In the genomic region with DNA sequence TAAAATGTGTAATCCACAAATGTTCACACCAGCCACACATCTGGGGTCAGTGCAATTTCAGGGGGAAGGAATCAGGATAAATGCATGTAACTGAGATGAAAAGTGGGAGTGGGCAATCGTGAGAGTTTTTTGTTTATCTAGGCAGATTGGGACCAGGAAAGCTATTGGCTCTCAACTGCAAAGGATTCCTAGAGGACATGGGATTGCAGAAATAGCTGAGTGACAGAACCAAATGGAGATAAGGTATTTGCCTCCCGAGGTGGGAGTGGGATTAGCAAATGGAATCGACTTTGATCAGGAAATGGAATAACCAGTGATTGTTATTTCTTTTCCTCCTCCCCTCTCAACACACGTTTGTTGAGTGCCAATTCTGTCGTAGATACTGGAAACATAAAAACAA, we compare ENCODE assay signal across 19 cellular contexts. TPM values are rescaled to one million over a fixed set of nuclear protein-coding genes. Genes with fewer than 3 reads are reported as not detected.
DNase-seq lines count a peak whose midpoint lies in the region; ATAC-seq, FAIRE-seq and TF ChIP-seq lines count a peak whose summit lies in the region.
"Had no signal": no experiment of that assay in that cellular context is flagged by ENCODE, and none has a peak within 500 bp of the region (broad histone marks: within the 10 kb centered on the region; RNA-seq: fewer than 3 reads in every experiment).

No MANE protein-coding gene starts in this region.

- in situ Hi-C loops in HepG2 (cut with HindIII; ENCODE audit: extremely low pct_ligation_motif_present, low pct_unique_long_range_greater_than_20kb), result no loop called here

- no peak for TF ChIP-seq EP300 in HepG2 (IDR thresholded peaks at IDR 0.05; ENCODE audit: low read depth in 2 of 2, low read length in 2 of 2)
- TF ChIP-seq EP300 in HepG2 (CRISPR knock-in tag; IDR thresholded peaks at IDR 0.05; ENCODE audit: borderline replicate concordance), result no peak

- H3K27me3 ChIP-seq in HepG2 (ENCODE audit: control insufficient read depth in 1 of 2, insufficient read depth in 2 of 2, low read length in 2 of 2) (no peaks in the 10 kb centered on the region), right lobe of liver (no peaks in the 10 kb centered on the region), hepatocyte (no peaks in the 10 kb centered on the region), neuronal stem cell (ENCODE audit: control insufficient read depth in 3 of 3, insufficient read depth in 3 of 3, low read depth in 1 of 3, low read length in 3 of 3) (no peaks in the 10 kb centered on the region)
- H3K27me3 ChIP-seq: BE2C had no signal

- H3K9ac ChIP-seq in HepG2 (ENCODE audit: insufficient read depth, low read depth, low read length) (peak overlapping the region; percentile 82), neuronal stem cell (ENCODE audit: low read depth, low read length, poor library complexity) (no peak overlapping the region)

- H3K14ac ChIP-seq in neuronal stem cell (ENCODE audit: low read length), result no peak overlapping the region

- 5% methylated on average over 5 of the region's 5 CpGs for WGBS in HepG2 (ENCODE audit: low lambda C conversion rate)
- 18% methylated on average over 5 of the region's 5 CpGs for WGBS in right lobe of liver (ENCODE audit: insufficient coverage, low coverage, low lambda C conversion rate, missing lambda C conversion rate)
- 47% methylated on average over 5 of the region's 5 CpGs for WGBS in hepatocyte (ENCODE audit: low lambda C conversion rate, missing lambda C conversion rate)
- WGBS in neuronal stem cell (ENCODE audit: extremely low coverage in 2 of 2, insufficient read length in 2 of 2, insufficient replicate concordance in 1 of 2), 2 donors, result no CpG with 5 or more reads among the region's 5 CpGs

- H2BK120ac ChIP-seq in neuronal stem cell (ENCODE audit: low read depth, low read length), result no peak overlapping the region

- H3K4me1 ChIP-seq in HepG2 (ENCODE audit: insufficient read depth, low read length), result peaks cover 48% of the 10 kb centered on the region
- H3K4me1 ChIP-seq in right lobe of liver, result peaks cover 0 to 13% (median 0%) of the 10 kb centered on the region in 4 donors
- H3K4me1 ChIP-seq in hepatocyte (ENCODE audit: insufficient read depth), result peaks cover 17% of the 10 kb centered on the region
- peaks cover 10 to 11% of the 10 kb centered on the region in 2 donors for H3K4me1 ChIP-seq in neuronal stem cell (ENCODE audit: control insufficient read depth in 2 of 2, insufficient read depth in 1 of 2, low read depth in 1 of 2, low read length in 2 of 2)
- H3K4me1 ChIP-seq: BE2C had no signal

- no peak overlapping the region for H4K8ac ChIP-seq in neuronal stem cell (ENCODE audit: low read depth, low read length)

- H3K9me3 ChIP-seq in HepG2 (ENCODE audit: low read length), result no peaks in the 10 kb centered on the region
- H3K9me3 ChIP-seq in right lobe of liver, result no peaks in the 10 kb centered on the region
- no peaks in the 10 kb centered on the region for H3K9me3 ChIP-seq in hepatocyte (ENCODE audit: low read depth)
- H3K9me3 ChIP-seq in neuronal stem cell (replicated peaks in 1 of 2; ENCODE audit: control insufficient read depth in 2 of 2, insufficient read depth in 1 of 2, low read depth in 1 of 2, low read length in 2 of 2), result no peaks in the 10 kb centered on the region
- H3K9me3 ChIP-seq: BE2C had no signal

- H3K36me3 ChIP-seq in HepG2 (replicated peaks in 1 of 2; ENCODE audit: control insufficient read depth in 1 of 2, insufficient read depth in 2 of 2, low read length in 2 of 2) (no peaks in the 10 kb centered on the region), right lobe of liver (no peaks in the 10 kb centered on the region), hepatocyte (replicated peaks; ENCODE audit: insufficient read depth, low read depth) (no peaks in the 10 kb centered on the region), neuronal stem cell (replicated peaks in 1 of 2; ENCODE audit: control insufficient read depth in 2 of 2, insufficient read depth in 2 of 2, low read length in 2 of 2) (no peaks in the 10 kb centered on the region)
- H3K36me3 ChIP-seq: BE2C had no signal

- no peak overlapping the region for H2AFZ ChIP-seq in HepG2 (ENCODE audit: low read length)
- H2AFZ ChIP-seq in hepatocyte, result no peak overlapping the region
- H2AFZ ChIP-seq in neuronal stem cell (ENCODE audit: low read length), result no peak overlapping the region

- intact Hi-C loops in HepG2 (cut with micrococcal nuclease; ENCODE audit: unreplicated experiment), result loop anchor here (5.0 kb wide), 3 partner anchors 33 to 87 kb away; a partner anchor contains a TSS
- intact Hi-C loops in right lobe of liver (cut with DNase I), result no loop called here

- no peak overlapping the region for H2BK15ac ChIP-seq in neuronal stem cell (ENCODE audit: low read length)

- H3K27ac ChIP-seq in HepG2 (ENCODE audit: extremely low read length, insufficient read depth, low read length) (peak overlapping the region; percentile 100), right lobe of liver (no peak overlapping the region), hepatocyte (peak overlapping the region; percentile 94), neuronal stem cell (replicated peaks; ENCODE audit: low read length) (peak overlapping the region; percentile 90)

- H4K20me1 ChIP-seq in HepG2 (ENCODE audit: insufficient read depth, low read length) (no peaks in the 10 kb centered on the region), hepatocyte (ENCODE audit: insufficient read depth, poor library complexity, severe bottlenecking) (no peaks in the 10 kb centered on the region)

- BruUV-seq in HepG2 (replicated peaks; lab: Mats Ljungman, UMichigan), result no TSS peak

- peak overlapping the region; percentile 49 to 62 (median 49); a peak in 5 of 6 replicates for H3K4me3 ChIP-seq in HepG2 (replicated peaks in 1 of 3; ENCODE audit: insufficient read depth in 1 of 3, low read depth in 2 of 3, low read length in 3 of 3)
- H3K4me3 ChIP-seq in right lobe of liver, result no peak overlapping the region
- H3K4me3 ChIP-seq in hepatocyte, result no peak overlapping the region
- H3K4me3 ChIP-seq in neuronal stem cell (ENCODE audit: low read length in 2 of 2), result no peak overlapping the region
- H3K4me3 ChIP-seq: GM12878 had no signal

- peak; percentile 52 for FAIRE-seq in HepG2 (lab: Jason Lieb, UNC)
- FAIRE-seq: GM12878, GM19239 had no signal

- DNase-seq in HepG2 (ENCODE audit: low spot score) (peak; percentile 71), right lobe of liver (no peak), hepatocyte (ENCODE audit: low spot score) (no peak), neuronal stem cell (ENCODE audit: low spot score) (no peak), NCI-H226 (no peak), NCI-H345 treated with DMSO at 0.1 percent for 48 hours (lab: John Stamatoyannopoulos, UW; ENCODE audit: unreplicated experiment) (no peak)
- DNase-seq: BE2C; CD4-positive, alpha-beta memory T cell; EL; KBM-7; NCI-H1694; NCI-H2081 treated with DMSO at 0.1 percent for 48 hours; NCI-H748 treated with DMSO at 0.1 percent for 48 hours; OCI-M1 had no signal

- CTCF ChIA-PET in HepG2 (lab: Yijun Ruan, JAX; ENCODE audit: low intra/inter-chr PET ratio, low total read pairs), result no interaction called here

- peak overlapping the region; percentile 82 for H3K4me2 ChIP-seq in HepG2 (ENCODE audit: low read depth, low read length)
- no peak overlapping the region for H3K4me2 ChIP-seq in hepatocyte
- H3K4me2 ChIP-seq in neuronal stem cell (ENCODE audit: insufficient read depth, low read length, poor library complexity, severe bottlenecking), result no peak overlapping the region

- H3K4ac ChIP-seq in neuronal stem cell (ENCODE audit: low read length), result no peak overlapping the region

- no peak overlapping the region for H2BK5ac ChIP-seq in neuronal stem cell (ENCODE audit: low read length)

- H3K9me2 ChIP-seq in hepatocyte (replicated peaks; ENCODE audit: insufficient read depth), result no peaks in the 10 kb centered on the region

- H2BK12ac ChIP-seq in neuronal stem cell (ENCODE audit: low read length), result no peak overlapping the region

- TF ChIP-seq RAD21 in HepG2 (CRISPR knock-in tag; IDR thresholded peaks at IDR 0.05), result no peak

- no peak overlapping the region for H2AK5ac ChIP-seq in neuronal stem cell (ENCODE audit: low read depth, low read length)

- no peak for TF ChIP-seq POLR2A in HepG2 (IDR thresholded peaks at IDR 0.05; ENCODE audit: insufficient read depth in 1 of 2, low read depth in 2 of 2, low read length in 2 of 2)
- TF ChIP-seq POLR2A in right lobe of liver (IDR thresholded peaks at IDR 0.05), result no peak

- no peak overlapping the region for H3K18ac ChIP-seq in neuronal stem cell (ENCODE audit: low read length)

- POLR2A ChIA-PET in HepG2 (lab: Yijun Ruan, JAX), result interaction anchor here (0.9 to 5.2 kb wide), 9 partner anchors 12 to 182 kb away, joined by 3 to 68 read pairs (median 25); a partner anchor contains a TSS

- ATAC-seq in HepG2 (peak; percentile 14), right lobe of liver (no peak), HG02759 (IDR thresholded peaks at IDR 0.05; ENCODE audit: unreplicated experiment) (no peak)
- ATAC-seq: GM12878 had no signal

- H3K79me1 ChIP-seq in neuronal stem cell (ENCODE audit: low read depth, low read length), result no peaks in the 10 kb centered on the region

- no peak overlapping the region for H3K23ac ChIP-seq in neuronal stem cell (ENCODE audit: low read depth, low read length, poor library complexity)

- H4K91ac ChIP-seq in neuronal stem cell (ENCODE audit: low read depth, low read length, poor library complexity), result no peak overlapping the region

- TF ChIP-seq CTCF in HepG2 (CRISPR knock-in tag; IDR thresholded peaks at IDR 0.05), result no peak
- no peak for TF ChIP-seq CTCF in right lobe of liver (IDR thresholded peaks at IDR 0.05)
- no peak for TF ChIP-seq CTCF in hepatocyte (IDR thresholded peaks at IDR 0.05; ENCODE audit: poor library complexity)

- no peaks in the 10 kb centered on the region for H3K79me2 ChIP-seq in HepG2 (ENCODE audit: insufficient read depth, low read length)
- H3K79me2 ChIP-seq in hepatocyte, result no peaks in the 10 kb centered on the region

RNA-seq across cellular contexts. Expression of a gene that starts 38.9 kb away (rescaled TPM):
- total RNA-seq in HepG2 (2016; rRNA removed; fragmentation: Illumina TruSeq; extraction: Trizol), result 47.8 and 111 TPM in 2 replicates
- 30.0 and 31.9 TPM in 2 replicates for total RNA-seq in HepG2 (2016; cell fraction: cytosol; rRNA removed; fragmentation: Illumina TruSeq; extraction: Trizol; ENCODE audit: low read depth)
- 43.6 and 115 TPM in 2 replicates for total RNA-seq in HepG2 (2016; cell fraction: insoluble cytoplasmic fraction; rRNA removed; fragmentation: Illumina TruSeq; extraction: Trizol)
- 50.9 and 52.8 TPM in 2 replicates for total RNA-seq in HepG2 (2016; cell fraction: membrane; rRNA removed; fragmentation: Illumina TruSeq; extraction: Trizol)
- 68.5 and 79.5 TPM in 2 replicates for total RNA-seq in HepG2 (2016; cell fraction: nucleus; rRNA removed; fragmentation: Illumina TruSeq; extraction: Trizol)
- 161 and 197 TPM in 2 replicates for polyA plus RNA-seq in HepG2 (2011; rRNA removed)
- polyA plus RNA-seq in HepG2 (2011; cell fraction: cytosol; rRNA removed), result 307 and 330 TPM in 2 replicates
- 86.1 and 111 TPM in 2 replicates for polyA plus RNA-seq in HepG2 (2011; cell fraction: nucleus; rRNA removed)
- polyA plus RNA-seq in HepG2 (2012), result 102 and 110 TPM in 2 replicates
- polyA plus RNA-seq in HepG2 (2016; cell fraction: cytosol; fragmentation: Illumina TruSeq; extraction: Trizol; ENCODE audit: low read depth), result 39.6 and 40.8 TPM in 2 replicates
- polyA plus RNA-seq in HepG2 (2016; cell fraction: insoluble cytoplasmic fraction; fragmentation: Illumina TruSeq; extraction: Trizol; ENCODE audit: low read depth), result 45.8 and 50.6 TPM in 2 replicates
- 50.7 and 51.5 TPM in 2 replicates for polyA plus RNA-seq in HepG2 (2016; cell fraction: membrane; fragmentation: Illumina TruSeq; extraction: Trizol; ENCODE audit: low read depth)
- polyA plus RNA-seq in HepG2 (2016; cell fraction: nucleus; fragmentation: Illumina TruSeq; extraction: Trizol; ENCODE audit: insufficient read depth, low read depth), result 115 and 127 TPM in 2 replicates
- 332 TPM in 1 of 2 replicates, not detected in the other for polyA minus RNA-seq in HepG2 (2011; rRNA and poly(A)+ RNA removed; ENCODE audit: low replicate concordance)
- 64.5 and 82.6 TPM in 2 replicates for polyA minus RNA-seq in HepG2 (2011; cell fraction: cytosol; rRNA and poly(A)+ RNA removed)
- 18.2 and 29.2 TPM in 2 replicates for polyA minus RNA-seq in HepG2 (2011; cell fraction: nucleus; rRNA and poly(A)+ RNA removed)
- 100 to 1,000 TPM; 120 to 329 (median 205) TPM for total RNA-seq in right lobe of liver
- total RNA-seq in hepatocyte, result 95.4 and 103 TPM in 2 replicates
- 82.6 and 98.2 TPM in 2 replicates for polyA plus RNA-seq in hepatocyte
- 0.01 TPM for polyA plus RNA-seq in neuronal stem cell (2013, experiment 1 of 2)
- not detected for polyA plus RNA-seq in neuronal stem cell (2013, experiment 2 of 2)
- total RNA-seq: A172; CD4-positive, alpha-beta memory T cell; GM12878; H4 had no signal
- polyA plus RNA-seq: CD4-positive, alpha-beta memory T cell; GM12878 had no signal

RNA-seq across cellular contexts. Expression of a gene that starts 39.5 kb away (rescaled TPM):
- total RNA-seq in HepG2 (2016; rRNA removed; fragmentation: Illumina TruSeq; extraction: Trizol) (0.04 TPM in 1 of 2 replicates, not detected in the other), right lobe of liver (under 1 TPM in 5 of 6 experiments, not detected in 1; 0.12 to 0.25 (median 0.14) TPM), hepatocyte (1.6 and 2.7 TPM in 2 replicates)
- total RNA-seq in HepG2 (2016; cell fraction: cytosol; rRNA removed; fragmentation: Illumina TruSeq; extraction: Trizol; ENCODE audit: low read depth), result not detected in 2 replicates
- total RNA-seq in HepG2 (2016; cell fraction: insoluble cytoplasmic fraction; rRNA removed; fragmentation: Illumina TruSeq; extraction: Trizol), result not detected in 2 replicates
- total RNA-seq in HepG2 (2016; cell fraction: membrane; rRNA removed; fragmentation: Illumina TruSeq; extraction: Trizol), result not detected in 2 replicates
- not detected in 2 replicates for total RNA-seq in HepG2 (2016; cell fraction: nucleus; rRNA removed; fragmentation: Illumina TruSeq; extraction: Trizol)
- polyA plus RNA-seq in HepG2 (2011; rRNA removed) (0.16 and 0.29 TPM in 2 replicates), hepatocyte (0.79 and 1.6 TPM in 2 replicates)
- polyA plus RNA-seq in HepG2 (2011; cell fraction: cytosol; rRNA removed), result 0.05 and 0.19 TPM in 2 replicates
- polyA plus RNA-seq in HepG2 (2011; cell fraction: nucleus; rRNA removed), result 1.1 and 1.7 TPM in 2 replicates
- 0.36 and 0.51 TPM in 2 replicates for polyA plus RNA-seq in HepG2 (2012)
- polyA plus RNA-seq in HepG2 (2016; cell fraction: cytosol; fragmentation: Illumina TruSeq; extraction: Trizol; ENCODE audit: low read depth), result not detected in 2 replicates
- polyA plus RNA-seq in HepG2 (2016; cell fraction: insoluble cytoplasmic fraction; fragmentation: Illumina TruSeq; extraction: Trizol; ENCODE audit: low read depth), result not detected in 2 replicates
- not detected in 2 replicates for polyA plus RNA-seq in HepG2 (2016; cell fraction: membrane; fragmentation: Illumina TruSeq; extraction: Trizol; ENCODE audit: low read depth)
- 0.23 and 0.24 TPM in 2 replicates for polyA plus RNA-seq in HepG2 (2016; cell fraction: nucleus; fragmentation: Illumina TruSeq; extraction: Trizol; ENCODE audit: insufficient read depth, low read depth)
- polyA minus RNA-seq in HepG2 (2011; rRNA and poly(A)+ RNA removed; ENCODE audit: low replicate concordance), result 0.22 and 1.6 TPM in 2 replicates
- not detected in 2 replicates for polyA minus RNA-seq in HepG2 (2011; cell fraction: cytosol; rRNA and poly(A)+ RNA removed)
- polyA minus RNA-seq in HepG2 (2011; cell fraction: nucleus; rRNA and poly(A)+ RNA removed), result 0.50 and 0.52 TPM in 2 replicates
- polyA plus RNA-seq in neuronal stem cell (2013, experiment 1 of 2), result 28.0 TPM
- polyA plus RNA-seq in neuronal stem cell (2013, experiment 2 of 2), result 27.1 TPM

Comparison
In these comparisons a context has a peak if more than half of its experiments do, and no peak if none do; other contexts are left out.
1. H3K27ac ChIP-seq: peak in HepG2 (single experiment), hepatocyte (single experiment) and neuronal stem cell (single experiment); none in right lobe of liver (0 of 3).
2. H3K4me3 ChIP-seq: peak in HepG2 (3 of 3); none in right lobe of liver (0 of 3), hepatocyte (single experiment) and neuronal stem cell (0 of 2).